38 cellular contexts compared by ENCODE assay signal in genomic region chr15:100638177-100638730, GRCh38.
"Had no signal": no experiment of that assay in that cellular context is flagged by ENCODE, and none has a peak within 500 bp of the region (broad histone marks: within the 10 kb centered on the region; RNA-seq: fewer than 3 reads in every experiment).

No MANE protein-coding gene starts in this region.

- H3K27ac ChIP-seq: ascending aorta, cardiac muscle cell, RWPE1, WERI-Rb-1 had no signal

- H3K9me3 ChIP-seq: ascending aorta, MG63 had no signal

- ATAC-seq: activated CD8-positive, alpha-beta memory T cell treated with anti-CD3 and anti-CD28 coated beads, Interleukin-2, amount 10 ng/mL, durations not matched to agents 7 days and 5 days; Right ventricle myocardium inferior had no signal

- H3K4me1 ChIP-seq: ascending aorta had no signal

- H3K9me3 Mint-ChIP-seq: activated CD4-positive, alpha-beta memory T cell treated with anti-CD3 and anti-CD28 coated beads, Interleukin-2, amount 10 ng/mL, durations not matched to agents 7 days and 5 days; activated naive CD8-positive, alpha-beta T cell treated with anti-CD3 and anti-CD28 coated beads, Interleukin-2, amount 10 ng/mL, durations not matched to agents 7 days and 5 days; central memory CD8-positive, alpha-beta T cell had no signal

- H3K4me2 ChIP-seq: PC-9 had no signal

- FAIRE-seq: RCC 7860 had no signal

- H3K36me3 Mint-ChIP-seq: activated CD8-positive, alpha-beta memory T cell treated with anti-CD3 and anti-CD28 coated beads, Interleukin-2, amount 10 ng/mL, durations not matched to agents 7 days and 5 days had no signal

- H3K36me3 ChIP-seq: ascending aorta, cardiac muscle cell, MG63, WERI-Rb-1 had no signal

- H3K27me3 Mint-ChIP-seq: activated CD4-positive, alpha-beta memory T cell treated with anti-CD3 and anti-CD28 coated beads, Interleukin-2, amount 10 ng/mL, durations not matched to agents 7 days and 5 days; activated CD8-positive, alpha-beta memory T cell treated with anti-CD3 and anti-CD28 coated beads, Interleukin-2, amount 10 ng/mL, durations not matched to agents 7 days and 5 days; activated naive CD8-positive, alpha-beta T cell treated with anti-CD3 and anti-CD28 coated beads, Interleukin-2, amount 10 ng/mL, durations not matched to agents 7 days and 5 days; central memory CD8-positive, alpha-beta T cell had no signal

- DNase-seq: activated CD4-positive, alpha-beta memory T cell treated with anti-CD3 and anti-CD28 coated beads, Interleukin-2, amount 10 ng/mL, durations not matched to agents 7 days and 5 days; activated CD4-positive, alpha-beta T cell treated with anti-CD3 and anti-CD28 coated beads for 1 hour; activated CD4-positive, alpha-beta T cell treated with anti-CD3 and anti-CD28 coated beads for 48 hours; activated CD4-positive, CD25-positive, alpha-beta regulatory T cell; activated CD8-positive, alpha-beta memory T cell treated with anti-CD3 and anti-CD28 coated beads for 24 hours; activated CD8-positive, alpha-beta memory T cell treated with anti-CD3 and anti-CD28 coated beads, Interleukin-2, amount 10 ng/mL, durations not matched to agents 7 days and 5 days; activated CD8-positive, alpha-beta memory T cell treated with anti-CD3 and anti-CD28 coated beads, Interleukin-2, amount 50 U/mL, for 48 hours; activated effector memory CD4-positive, alpha-beta T cell treated with Interleukin-2 at 50 U/mL for 16 hours; activated naive CD4-positive, alpha-beta T cell treated with anti-CD3 and anti-CD28 coated beads, Interleukin-2, amount 50 U/mL, for 16 hours; activated naive CD8-positive, alpha-beta T cell treated with anti-CD3 and anti-CD28 coated beads, Interleukin-2, amount 10 ng/mL, durations not matched to agents 7 days and 5 days; activated T-cell treated with anti-CD3 and anti-CD28 coated beads, Interleukin-2, amount 50 U/mL, for 48 hours; amygdala; Kasumi-1; KG1; MG63; NCI-H1092 treated with DMSO at 0.1 percent for 48 hours; NCI-H1417; NCI-H187; NCI-H2029 treated with DMSO at 0.1 percent for 48 hours; NCI-H2107; NCI-H2171; NCI-H510A; NCI-H526; NCI-H748 treated with DMSO at 0.1 percent for 48 hours; NK-92 treated with Interleukin-12 subunit alpha and Interleukin-12 subunit beta, amount 100 ng/mL, for 24 hours; PC-9; SIG-M5; SW 1271; T-helper 1 cell; T-helper 2 cell; T1000; WERI-Rb-1 had no signal

- H3K27ac Mint-ChIP-seq: activated CD4-positive, alpha-beta memory T cell treated with anti-CD3 and anti-CD28 coated beads, Interleukin-2, amount 10 ng/mL, durations not matched to agents 7 days and 5 days; activated CD8-positive, alpha-beta memory T cell treated with anti-CD3 and anti-CD28 coated beads, Interleukin-2, amount 10 ng/mL, durations not matched to agents 7 days and 5 days; activated naive CD8-positive, alpha-beta T cell treated with anti-CD3 and anti-CD28 coated beads, Interleukin-2, amount 10 ng/mL, durations not matched to agents 7 days and 5 days had no signal

- H3K4me3 ChIP-seq: ascending aorta, cardiac muscle cell, MG63, PC-9 had no signal

- H3K27me3 ChIP-seq: ascending aorta, cardiac muscle cell, MG63 had no signal

- H2AFZ ChIP-seq: PC-9 had no signal

- H3K4me3 Mint-ChIP-seq: activated CD4-positive, alpha-beta memory T cell treated with anti-CD3 and anti-CD28 coated beads, Interleukin-2, amount 10 ng/mL, durations not matched to agents 7 days and 5 days; activated CD8-positive, alpha-beta memory T cell treated with anti-CD3 and anti-CD28 coated beads, Interleukin-2, amount 10 ng/mL, durations not matched to agents 7 days and 5 days; activated naive CD8-positive, alpha-beta T cell treated with anti-CD3 and anti-CD28 coated beads, Interleukin-2, amount 10 ng/mL, durations not matched to agents 7 days and 5 days; central memory CD8-positive, alpha-beta T cell had no signal
